Comparison of ENCODE assay signal across 15 cellular contexts in genomic region chr17:61490540-61490975, GRCh38. TPM values are rescaled to one million over a fixed set of nuclear protein-coding genes. Genes with fewer than 3 reads are reported as not detected.
DNase-seq lines count a peak whose midpoint lies in the region; ATAC-seq lines count a peak whose summit lies in the region.
"Had no signal": no experiment of that assay in that cellular context is flagged by ENCODE, and none has a peak within 500 bp of the region (broad histone marks: within the 10 kb centered on the region; RNA-seq: fewer than 3 reads in every experiment).

No MANE protein-coding gene starts in this region.

- no peak overlapping the region for H3K27ac Mint-ChIP-seq in activated T-cell treated with anti-CD3 and anti-CD28 coated beads, Interleukin-2, amount 50 U/mL, for 24 hours
- H3K27ac Mint-ChIP-seq in activated T-cell treated with anti-CD3 and anti-CD28 coated beads, Interleukin-2, amount 50 U/mL, for 72 hours, result no peak overlapping the region
- H3K27ac Mint-ChIP-seq: GM23338, WTC11 had no signal

- DNase-seq in activated T-cell treated with anti-CD3 and anti-CD28 coated beads, Interleukin-2, amount 50 U/mL, for 24 hours, result peak; percentile 7
- DNase-seq in activated T-cell treated with anti-CD3 and anti-CD28 coated beads, Interleukin-2, amount 50 U/mL, for 72 hours, result no peak
- DNase-seq in amniotic stem cell (lab: John Stamatoyannopoulos, UW), result peak; percentile 64
- peak; percentile 80 for DNase-seq in hepatic stellate cell (ENCODE audit: low spot score)
- DNase-seq in posterior cingulate gyrus, result no peak
- DNase-seq in activated CD4-positive, CD25-positive, alpha-beta regulatory T cell (lab: John Stamatoyannopoulos, UW), result no peak
- DNase-seq in NCI-H2227 treated with DMSO at 0.1 percent for 48 hours (lab: John Stamatoyannopoulos, UW), result no peak
- DNase-seq: activated T-cell treated with anti-CD3 and anti-CD28 coated beads, Interleukin-2, amount 50 U/mL, for 4 hours; left cardiac atrium; pancreas; SHP77; stimulated activated naive CD8-positive, alpha-beta T cell treated with anti-CD3 and anti-CD28 coated beads, Interleukin-15, amount 100 ng/mL, for 72 hours had no signal

- ATAC-seq in activated T-cell treated with anti-CD3 and anti-CD28 coated beads, Interleukin-2, amount 50 U/mL, for 72 hours (replicated peaks in 1 of 2), result no peak
- ATAC-seq in GM19452 (IDR thresholded peaks at IDR 0.05; ENCODE audit: unreplicated experiment), result no peak
- ATAC-seq: activated T-cell treated with anti-CD3 and anti-CD28 coated beads, Interleukin-2, amount 50 U/mL, for 4 hours; GM23338; pancreas; stimulated activated naive CD8-positive, alpha-beta T cell treated with anti-CD3 and anti-CD28 coated beads, Interleukin-15, amount 100 ng/mL, for 72 hours; WTC11 had no signal

- intact Hi-C loops in posterior cingulate gyrus (cut with DNase I), result no loop called here

- no peaks in the 10 kb centered on the region for H3K36me3 Mint-ChIP-seq in activated T-cell treated with anti-CD3 and anti-CD28 coated beads, Interleukin-2, amount 50 U/mL, for 24 hours (ENCODE audit: low read depth)
- H3K36me3 Mint-ChIP-seq in activated T-cell treated with anti-CD3 and anti-CD28 coated beads, Interleukin-2, amount 50 U/mL, for 72 hours (ENCODE audit: insufficient read depth in 2 of 2), result no peaks in the 10 kb centered on the region
- H3K36me3 Mint-ChIP-seq: WTC11 had no signal

- H3K4me3 Mint-ChIP-seq in activated T-cell treated with anti-CD3 and anti-CD28 coated beads, Interleukin-2, amount 50 U/mL, for 24 hours, result no peak overlapping the region
- no peak overlapping the region for H3K4me3 Mint-ChIP-seq in activated T-cell treated with anti-CD3 and anti-CD28 coated beads, Interleukin-2, amount 50 U/mL, for 72 hours
- H3K4me3 Mint-ChIP-seq: activated T-cell treated with anti-CD3 and anti-CD28 coated beads, Interleukin-2, amount 50 U/mL, for 4 hours; GM23338; stimulated activated naive CD8-positive, alpha-beta T cell treated with anti-CD3 and anti-CD28 coated beads, Interleukin-15, amount 100 ng/mL, for 72 hours; WTC11 had no signal

- peaks cover 2% of the 10 kb centered on the region for H3K4me1 Mint-ChIP-seq in activated T-cell treated with anti-CD3 and anti-CD28 coated beads, Interleukin-2, amount 50 U/mL, for 24 hours (ENCODE audit: low read depth)
- peaks cover 4% of the 10 kb centered on the region for H3K4me1 Mint-ChIP-seq in activated T-cell treated with anti-CD3 and anti-CD28 coated beads, Interleukin-2, amount 50 U/mL, for 72 hours (ENCODE audit: low read depth)

- H3K27me3 Mint-ChIP-seq in activated T-cell treated with anti-CD3 and anti-CD28 coated beads, Interleukin-2, amount 50 U/mL, for 24 hours, result peaks cover 12% of the 10 kb centered on the region
- peaks cover 17% of the 10 kb centered on the region for H3K27me3 Mint-ChIP-seq in activated T-cell treated with anti-CD3 and anti-CD28 coated beads, Interleukin-2, amount 50 U/mL, for 72 hours (ENCODE audit: low read depth)

- no peaks in the 10 kb centered on the region for H3K9me3 Mint-ChIP-seq in activated T-cell treated with anti-CD3 and anti-CD28 coated beads, Interleukin-2, amount 50 U/mL, for 24 hours
- no peaks in the 10 kb centered on the region for H3K9me3 Mint-ChIP-seq in activated T-cell treated with anti-CD3 and anti-CD28 coated beads, Interleukin-2, amount 50 U/mL, for 72 hours
- H3K9me3 Mint-ChIP-seq: activated T-cell treated with anti-CD3 and anti-CD28 coated beads, Interleukin-2, amount 50 U/mL, for 4 hours; GM23338; stimulated activated naive CD8-positive, alpha-beta T cell treated with anti-CD3 and anti-CD28 coated beads, Interleukin-15, amount 100 ng/mL, for 72 hours; WTC11 had no signal

RNA-seq across cellular contexts. Expression of gene TBX4, which starts 38.3 kb away (rescaled TPM):
- total RNA-seq in activated T-cell treated with anti-CD3 and anti-CD28 coated beads, Interleukin-2, amount 50 U/mL, for 72 hours, result not detected
- total RNA-seq: activated T-cell treated with anti-CD3 and anti-CD28 coated beads, Interleukin-2, amount 50 U/mL, for 4 hours; GM23338; left cardiac atrium; pancreas; WTC11 had no signal

Comparison
In these comparisons a context has a peak if more than half of its experiments do, and no peak if none do; other contexts are left out.
1. DNase-seq: peak in activated T-cell treated with anti-CD3 and anti-CD28 coated beads, Interleukin-2, amount 50 U/mL, for 24 hours (single experiment), amniotic stem cell (single experiment) and hepatic stellate cell (single experiment); none in activated T-cell treated with anti-CD3 and anti-CD28 coated beads, Interleukin-2, amount 50 U/mL, for 72 hours (0 of 2), posterior cingulate gyrus (0 of 10), activated CD4-positive, CD25-positive, alpha-beta regulatory T cell (0 of 4) and NCI-H2227 treated with DMSO at 0.1 percent for 48 hours (single experiment).